Comparison of ENCODE assay signal across 21 cellular contexts in the genomic region with DNA sequence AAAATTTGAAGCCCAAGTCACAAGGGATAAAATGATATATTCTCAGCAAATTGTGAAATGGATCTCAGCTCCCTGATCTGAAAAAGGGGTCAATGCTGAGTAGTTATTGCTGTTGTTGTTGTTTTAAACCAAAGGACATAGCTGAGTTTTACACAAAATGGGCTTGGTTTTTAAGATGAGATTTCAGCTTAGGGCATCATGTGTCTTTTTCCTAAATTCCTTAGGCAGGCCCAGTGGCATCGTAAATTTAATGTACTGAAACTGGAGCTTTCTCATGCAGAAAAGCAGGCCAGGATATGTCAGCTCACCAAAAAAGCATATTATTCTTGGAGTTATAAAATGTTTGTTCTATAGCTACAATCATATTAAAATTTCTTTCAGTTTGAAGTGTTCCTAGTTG.
"Had no signal": no experiment of that assay in that cellular context is flagged by ENCODE, and none has a peak within 500 bp of the region (broad histone marks: within the 10 kb centered on the region; RNA-seq: fewer than 3 reads in every experiment).

No MANE protein-coding gene starts in this region.

- DNase-seq: head of caudate nucleus; kidney; left lung; mesendoderm; midbrain; naive thymus-derived CD8-positive, alpha-beta T cell; occipital lobe; spleen; stimulated activated CD4-positive, alpha-beta T cell treated with anti-CD3 and anti-CD28 coated beads, Interleukin-15, amount 100 ng/mL, for 24 hours; stimulated activated CD4-positive, alpha-beta T cell treated with anti-CD3 and anti-CD28 coated beads, Interleukin-2, amount 100 ng/mL, for 48 hours; stimulated activated naive CD4-positive, alpha-beta T cell; stimulated activated naive CD8-positive, alpha-beta T cell treated with anti-CD3 and anti-CD28 coated beads, Interleukin-15, amount 100 ng/mL, for 72 hours; transverse colon had no signal

- H3K9me3 ChIP-seq: left lung, right atrium auricular region, spleen, suprapubic skin, transverse colon, vagina had no signal

- H3K9ac ChIP-seq: parathyroid adenoma had no signal

- H3K79me2 ChIP-seq: parathyroid adenoma had no signal

- H3K27me3 Mint-ChIP-seq: central memory CD8-positive, alpha-beta T cell; progenitor cell of endocrine pancreas; stimulated activated naive CD8-positive, alpha-beta T cell treated with anti-CD3 and anti-CD28 coated beads, Interleukin-15, amount 100 ng/mL, for 72 hours had no signal

- H3K27ac ChIP-seq: coronary artery, left lung, parathyroid adenoma, right atrium auricular region, suprapubic skin, transverse colon, vagina had no signal

- H3K36me3 ChIP-seq: left lung, right atrium auricular region, spleen, suprapubic skin, transverse colon, vagina had no signal

- H3K4me1 Mint-ChIP-seq: central memory CD8-positive, alpha-beta T cell; naive thymus-derived CD8-positive, alpha-beta T cell; stimulated activated naive CD8-positive, alpha-beta T cell treated with anti-CD3 and anti-CD28 coated beads, Interleukin-15, amount 100 ng/mL, for 72 hours had no signal

- H3K27ac Mint-ChIP-seq: naive thymus-derived CD8-positive, alpha-beta T cell; progenitor cell of endocrine pancreas; stimulated activated naive CD8-positive, alpha-beta T cell treated with anti-CD3 and anti-CD28 coated beads, Interleukin-15, amount 100 ng/mL, for 72 hours had no signal

- H3K9me3 Mint-ChIP-seq: stimulated activated naive CD8-positive, alpha-beta T cell treated with anti-CD3 and anti-CD28 coated beads, Interleukin-15, amount 100 ng/mL, for 72 hours had no signal

- H3K4me3 ChIP-seq: coronary artery, left lung, right atrium auricular region, spleen, suprapubic skin, transverse colon, vagina had no signal

- H3K36me3 Mint-ChIP-seq: naive thymus-derived CD8-positive, alpha-beta T cell had no signal

- H3K4me1 ChIP-seq: left lung, parathyroid adenoma, spleen, suprapubic skin had no signal

- H3K27me3 ChIP-seq: left lung, right atrium auricular region, spleen, suprapubic skin, transverse colon, vagina had no signal

- H2AFZ ChIP-seq: parathyroid adenoma had no signal

- ATAC-seq: left lung; naive thymus-derived CD8-positive, alpha-beta T cell; sciatic nerve; stimulated activated naive CD8-positive, alpha-beta T cell treated with anti-CD3 and anti-CD28 coated beads, Interleukin-15, amount 100 ng/mL, for 72 hours had no signal

- H3K4me3 Mint-ChIP-seq: central memory CD8-positive, alpha-beta T cell; naive thymus-derived CD8-positive, alpha-beta T cell; stimulated activated naive CD8-positive, alpha-beta T cell treated with anti-CD3 and anti-CD28 coated beads, Interleukin-15, amount 100 ng/mL, for 72 hours had no signal
